8 cellular contexts compared by ENCODE assay signal in the genomic region with DNA sequence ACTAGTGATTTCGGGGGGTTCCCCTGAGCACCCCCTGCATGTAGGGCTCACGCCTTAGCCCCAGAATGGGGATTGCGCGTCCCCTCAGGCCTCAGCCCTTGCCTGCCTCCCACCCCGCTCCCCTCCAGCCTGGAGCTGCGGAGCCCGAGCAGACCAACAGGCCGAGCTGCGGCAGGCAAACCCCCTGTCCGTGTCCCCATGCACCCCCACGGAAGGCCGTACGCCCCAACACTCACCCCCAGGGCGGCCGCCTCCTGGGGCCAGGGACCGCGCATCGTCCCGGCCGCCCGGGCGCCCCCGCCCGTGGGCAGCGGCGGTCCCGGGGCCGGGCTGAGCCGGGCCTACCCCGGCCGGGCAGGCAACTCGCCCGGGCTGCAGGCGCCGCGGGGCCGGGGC. TPM values are rescaled to one million over a fixed set of nuclear protein-coding genes. Genes with fewer than 3 reads are reported as not detected.
DNase-seq lines count a peak whose midpoint lies in the region; ATAC-seq and TF ChIP-seq lines count a peak whose summit lies in the region.

No MANE protein-coding gene starts in this region.

- CTCF ChIA-PET in CD8-positive, alpha-beta T cell (lab: Charles Lee) = interaction anchor here (0.6 to 1.5 kb wide), 2 partner anchors 14 to 149 kb away, joined by 3 to 6 read pairs; no protein-coding TSS in a partner anchor

- H3K36me3 ChIP-seq in CD8-positive, alpha-beta T cell (ENCODE audit: insufficient read depth, low read length) = no peaks in the 10 kb centered on the region
- no peaks in the 10 kb centered on the region for H3K36me3 ChIP-seq in NT2/D1 (ENCODE audit: insufficient read depth, insufficient read length, low read length)
- H3K36me3 ChIP-seq in HAP-1 (replicated peaks) = no peaks in the 10 kb centered on the region

- H3K4me3 ChIP-seq in CD8-positive, alpha-beta T cell (ENCODE audit: low read depth, low read length) = no peak overlapping the region
- peak overlapping the region; percentile 49 for H3K4me3 ChIP-seq in NT2/D1 (ENCODE audit: insufficient read length, low read depth)
- H3K4me3 ChIP-seq in foreskin fibroblast (ENCODE audit: low read depth in 1 of 2, low read length in 2 of 2) = peak overlapping the region; percentile 28 to 29
- no peak overlapping the region for H3K4me3 ChIP-seq in HAP-1

- DNase-seq in CD8-positive, alpha-beta T cell = no peak
- DNase-seq in NT2/D1 (ENCODE audit: low read depth, low spot score) (no peak), foreskin fibroblast (no peak), sciatic nerve (ENCODE audit: low spot score) (no peak), cerebellar nuclear complex (lab: John Stamatoyannopoulos, UW) (no peak), HAP-1 (ENCODE audit: low spot score in 2 of 2) (no peak)
- no peak for DNase-seq in naive thymus-derived CD8-positive, alpha-beta T cell

- H3K4me1 Mint-ChIP-seq in CD8-positive, alpha-beta T cell (ENCODE audit: low read depth) = peaks cover 7% of the 10 kb centered on the region
- H3K4me1 Mint-ChIP-seq in naive thymus-derived CD8-positive, alpha-beta T cell = peaks cover 2 to 9% (median 6%) of the 10 kb centered on the region in 4 donors

- no peak overlapping the region for H3K27ac ChIP-seq in CD8-positive, alpha-beta T cell (ENCODE audit: low read depth, low read length)

- no peaks in the 10 kb centered on the region for H3K36me3 Mint-ChIP-seq in CD8-positive, alpha-beta T cell
- H3K36me3 Mint-ChIP-seq in naive thymus-derived CD8-positive, alpha-beta T cell = peaks cover 3 to 5% (median 4%) of the 10 kb centered on the region in 3 donors

- TF ChIP-seq CTCF in CD8-positive, alpha-beta T cell (IDR thresholded peaks at IDR 0.05) = no peak
- TF ChIP-seq CTCF in foreskin fibroblast (IDR thresholded peaks at IDR 0.05; ENCODE audit: low read depth, low read length) = no peak

- in situ Hi-C loops in HAP-1 (cut with MboI; ENCODE audit: low sequenced_read_pairs) = loop anchor here (5.0 kb wide), 1 partner anchor 151 kb away; no protein-coding TSS in a partner anchor

- H3K9me3 ChIP-seq in CD8-positive, alpha-beta T cell (ENCODE audit: low read length) = no peaks in the 10 kb centered on the region
- H3K9me3 ChIP-seq in NT2/D1 (ENCODE audit: insufficient read depth, low read length) = no peaks in the 10 kb centered on the region
- H3K9me3 ChIP-seq in HAP-1 = no peaks in the 10 kb centered on the region

- peak overlapping the region; percentile 20 for H3K4me3 Mint-ChIP-seq in CD8-positive, alpha-beta T cell
- H3K4me3 Mint-ChIP-seq in naive thymus-derived CD8-positive, alpha-beta T cell = peak overlapping the region in 3 of 10 donors; percentile 30 to 81 (median 74)

- no peak overlapping the region for H3K27ac Mint-ChIP-seq in CD8-positive, alpha-beta T cell
- no peak overlapping the region for H3K27ac Mint-ChIP-seq in naive thymus-derived CD8-positive, alpha-beta T cell

- no peak for ATAC-seq in CD8-positive, alpha-beta T cell
- ATAC-seq in sciatic nerve (peak; percentile 25), HG03135 (IDR thresholded peaks at IDR 0.05; ENCODE audit: unreplicated experiment) (no peak)
- ATAC-seq in naive thymus-derived CD8-positive, alpha-beta T cell = no peak

- peaks cover 69% of the 10 kb centered on the region for H3K27me3 Mint-ChIP-seq in CD8-positive, alpha-beta T cell (ENCODE audit: low read depth)
- H3K27me3 Mint-ChIP-seq in naive thymus-derived CD8-positive, alpha-beta T cell = peaks cover 53 to 82% (median 63%) of the 10 kb centered on the region in 5 donors

- POLR2A ChIA-PET in CD8-positive, alpha-beta T cell (lab: Charles Lee) = no interaction called here
- POLR2A ChIA-PET in naive thymus-derived CD8-positive, alpha-beta T cell (lab: Charles Lee) = no interaction called here

- intact Hi-C loops in CD8-positive, alpha-beta T cell (cut with DNase I, micrococcal nuclease) = loop anchor here in 1 of 2 experiments (1.0 kb wide), 1 partner anchor 149 kb away; no protein-coding TSS in a partner anchor
- intact Hi-C loops in sciatic nerve (cut with DNase I) = loop anchor here (10.0 kb wide), 2 partner anchors 119 to 149 kb away; no protein-coding TSS in a partner anchor

- peaks cover 11% of the 10 kb centered on the region for H3K4me1 ChIP-seq in CD8-positive, alpha-beta T cell (ENCODE audit: insufficient read depth, low read length)
- H3K4me1 ChIP-seq in NT2/D1 (ENCODE audit: insufficient read depth, insufficient read length) (peaks cover 6% of the 10 kb centered on the region), HAP-1 (no peaks in the 10 kb centered on the region)

- no peaks in the 10 kb centered on the region for H3K9me3 Mint-ChIP-seq in CD8-positive, alpha-beta T cell
- H3K9me3 Mint-ChIP-seq in naive thymus-derived CD8-positive, alpha-beta T cell = peaks cover 0 to 11% (median 0%) of the 10 kb centered on the region in 9 donors

- H3K27me3 ChIP-seq in CD8-positive, alpha-beta T cell (ENCODE audit: insufficient read depth, low read length) = peaks cover 9% of the 10 kb centered on the region
- peaks cover 53% of the 10 kb centered on the region for H3K27me3 ChIP-seq in NT2/D1 (ENCODE audit: insufficient read depth, insufficient read length)
- H3K27me3 ChIP-seq in HAP-1 (ENCODE audit: low read depth) = peaks cover 11% of the 10 kb centered on the region

- peak overlapping the region; percentile 77 for H3K9ac ChIP-seq in NT2/D1 (ENCODE audit: insufficient read length, low read depth)

RNA-seq across cellular contexts. Expression of a gene that starts 1.2 kb away (rescaled TPM):
- total RNA-seq in CD8-positive, alpha-beta T cell = under 1 TPM; 0.14 to 0.39 TPM
- total RNA-seq in sciatic nerve = 4.9 TPM
- under 1 TPM in 1 of 2 experiments, not detected in 1; 0.05 TPM for total RNA-seq in naive thymus-derived CD8-positive, alpha-beta T cell
- polyA plus RNA-seq in naive thymus-derived CD8-positive, alpha-beta T cell = not detected

Comparison
In these comparisons a context has a peak if more than half of its experiments do, and no peak if none do; other contexts are left out.
1. H3K4me3 ChIP-seq: peak in NT2/D1 (single experiment) and foreskin fibroblast (2 of 2); none in CD8-positive, alpha-beta T cell (single experiment) and HAP-1 (single experiment).